ENCODE assay signal across 1 cellular context in genomic region chr14:104277416-104278213, GRCh38.
TF ChIP-seq lines count a peak whose summit lies in the region.

No MANE protein-coding gene starts in this region.

TF ChIP-seq in WTC11, 78 proteins besides CTCF, POLR2A, EP300 and RAD21 (continued from another document):
- TF ChIP-seq ZNF425 (CRISPR knock-in tag; conservative IDR thresholded peaks at IDR 0.05) (no peak), PRRX2 (CRISPR knock-in tag; IDR thresholded peaks at IDR 0.05) (no peak), STAT6 (CRISPR knock-in tag; conservative IDR thresholded peaks at IDR 0.05; ENCODE audit: low read depth) (no peak), CREB1 (CRISPR knock-in tag; IDR thresholded peaks at IDR 0.05) (no peak), TEAD4 (CRISPR knock-in tag; IDR thresholded peaks at IDR 0.05) (no peak)
- TF ChIP-seq, protein P1, sequence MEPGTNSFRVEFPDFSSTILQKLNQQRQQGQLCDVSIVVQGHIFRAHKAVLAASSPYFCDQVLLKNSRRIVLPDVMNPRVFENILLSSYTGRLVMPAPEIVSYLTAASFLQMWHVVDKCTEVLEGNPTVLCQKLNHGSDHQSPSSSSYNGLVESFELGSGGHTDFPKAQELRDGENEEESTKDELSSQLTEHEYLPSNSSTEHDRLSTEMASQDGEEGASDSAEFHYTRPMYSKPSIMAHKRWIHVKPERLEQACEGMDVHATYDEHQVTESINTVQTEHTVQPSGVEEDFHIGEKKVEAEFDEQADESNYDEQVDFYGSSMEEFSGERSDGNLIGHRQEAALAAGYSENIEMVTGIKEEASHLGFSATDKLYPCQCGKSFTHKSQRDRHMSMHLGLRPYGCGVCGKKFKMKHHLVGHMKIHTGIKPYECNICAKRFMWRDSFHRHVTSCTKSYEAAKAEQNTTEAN (CRISPR knock-in tag; IDR thresholded peaks at IDR 0.05): no peak
- TF ChIP-seq, protein P2, sequence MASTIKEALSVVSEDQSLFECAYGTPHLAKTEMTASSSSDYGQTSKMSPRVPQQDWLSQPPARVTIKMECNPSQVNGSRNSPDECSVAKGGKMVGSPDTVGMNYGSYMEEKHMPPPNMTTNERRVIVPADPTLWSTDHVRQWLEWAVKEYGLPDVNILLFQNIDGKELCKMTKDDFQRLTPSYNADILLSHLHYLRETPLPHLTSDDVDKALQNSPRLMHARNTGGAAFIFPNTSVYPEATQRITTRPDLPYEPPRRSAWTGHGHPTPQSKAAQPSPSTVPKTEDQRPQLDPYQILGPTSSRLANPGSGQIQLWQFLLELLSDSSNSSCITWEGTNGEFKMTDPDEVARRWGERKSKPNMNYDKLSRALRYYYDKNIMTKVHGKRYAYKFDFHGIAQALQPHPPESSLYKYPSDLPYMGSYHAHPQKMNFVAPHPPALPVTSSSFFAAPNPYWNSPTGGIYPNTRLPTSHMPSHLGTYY (CRISPR knock-in tag; IDR thresholded peaks at IDR 0.05): no peak
